Comparison of ENCODE assay signal across 9 cellular contexts in the genomic region with DNA sequence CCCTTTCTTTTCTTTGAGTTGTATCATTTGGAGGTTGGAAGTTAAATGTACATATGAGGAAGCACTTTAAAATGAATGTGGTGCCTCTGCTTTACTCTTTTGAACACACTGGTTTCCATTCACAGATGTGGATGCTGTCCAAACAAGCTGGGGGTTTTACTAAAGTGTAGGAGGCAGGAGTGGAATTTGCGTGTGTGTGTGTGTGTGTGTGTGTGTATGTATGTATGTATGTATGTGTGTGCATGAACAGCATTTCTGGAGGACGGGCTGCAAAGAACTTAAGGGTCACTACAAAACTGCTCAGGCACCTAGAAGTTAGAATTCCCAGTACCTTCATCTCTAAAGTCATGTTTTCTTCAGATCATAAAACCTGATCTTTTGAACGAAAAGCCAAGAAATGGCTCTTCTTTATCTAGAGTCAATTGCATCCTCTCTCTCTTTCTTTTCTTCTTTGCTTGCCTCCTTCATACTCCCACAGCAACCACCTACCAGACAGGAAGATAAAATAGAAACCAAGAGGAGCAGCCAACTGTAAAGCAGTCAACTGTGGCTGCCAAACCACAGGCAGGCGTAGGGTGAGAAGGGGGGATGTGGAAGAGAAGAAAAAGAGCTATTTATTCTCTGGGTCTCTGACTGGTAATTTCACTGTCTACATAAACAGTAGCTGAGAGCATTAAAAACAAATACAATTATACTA.
A peak's percentile ranks its signal among the peaks of the same experiment; 100 is the strongest.
DNase-seq lines count a peak whose midpoint lies in the region; ATAC-seq and TF ChIP-seq lines count a peak whose summit lies in the region.
"Had no signal": no experiment of that assay in that cellular context is flagged by ENCODE, and none has a peak within 500 bp of the region (broad histone marks: within the 10 kb centered on the region; RNA-seq: fewer than 3 reads in every experiment).

No MANE protein-coding gene starts in this region.

- H3K4me3 Mint-ChIP-seq in activated naive CD8-positive, alpha-beta T cell treated with anti-CD3 and anti-CD28 coated beads for 36 hours: peak overlapping the region; percentile 36
- H3K4me3 Mint-ChIP-seq in stimulated activated memory B cell treated with anti-CD40 and anti-IgM and Interleukin-4, amounts not matched to agents 10 μg/mL and 1 μg/mL and 100 μg/mL, for 72 hours: peak overlapping the region; percentile 31

- 2% methylated on average over 4 of the region's 4 CpGs for WGBS in SK-N-SH (ENCODE audit: low lambda C conversion rate)

- H3K27me3 ChIP-seq in SK-N-SH (ENCODE audit: insufficient read depth): no peaks in the 10 kb centered on the region

- H3K9me2 ChIP-seq in SK-N-SH: no peaks in the 10 kb centered on the region

- POLR2A ChIA-PET in HEK293 (lab: Yijun Ruan, JAX): no interaction called here
- POLR2A ChIA-PET in SK-N-SH (lab: Yijun Ruan, JAX): no interaction called here

- H3F3A ChIP-seq in SK-N-SH (replicated peaks; ENCODE audit: insufficient read depth): no peaks in the 10 kb centered on the region

- H3K9me3 ChIP-seq in HEK293 (ENCODE audit: control insufficient read depth, insufficient read depth, low read depth, low read length) (no peaks in the 10 kb centered on the region), SK-N-SH (no peaks in the 10 kb centered on the region)

- H3K4me2 ChIP-seq in SK-N-SH: no peak overlapping the region

- H3K4me3 ChIP-seq in HEK293 (ENCODE audit: low read depth, low read length) (no peak overlapping the region), SK-N-SH (ENCODE audit: low read depth in 2 of 2, low read length in 1 of 2) (no peak overlapping the region)

- no peak for TF ChIP-seq EP300 in SK-N-SH (IDR thresholded peaks at IDR 0.05; ENCODE audit: borderline replicate concordance in 1 of 2, low read depth in 1 of 2, low read length in 1 of 2)

- no peaks in the 10 kb centered on the region for H4K20me1 ChIP-seq in SK-N-SH (ENCODE audit: insufficient read depth)

- no peaks in the 10 kb centered on the region for H3K79me2 ChIP-seq in SK-N-SH (ENCODE audit: insufficient read depth)

- H3K27ac ChIP-seq in HEK293 (ENCODE audit: extremely low read depth, low read depth, low read length) (no peak overlapping the region), SK-N-SH (ENCODE audit: low read depth in 2 of 2, low read length in 1 of 2) (no peak overlapping the region)

- TF ChIP-seq CTCF in HEK293 (tag by site-specific recombination; IDR thresholded peaks at IDR 0.05) (no peak), SK-N-SH (IDR thresholded peaks at IDR 0.05) (no peak)

- H3K36me3 Mint-ChIP-seq in activated naive CD8-positive, alpha-beta T cell treated with anti-CD3 and anti-CD28 coated beads for 36 hours: peaks cover 8% of the 10 kb centered on the region
- H3K36me3 Mint-ChIP-seq in stimulated activated memory B cell treated with anti-CD40 and anti-IgM and Interleukin-4, amounts not matched to agents 10 μg/mL and 1 μg/mL and 100 μg/mL, for 72 hours: no peaks in the 10 kb centered on the region

- peaks cover 60% of the 10 kb centered on the region for H3K4me1 Mint-ChIP-seq in activated naive CD8-positive, alpha-beta T cell treated with anti-CD3 and anti-CD28 coated beads for 36 hours
- H3K4me1 Mint-ChIP-seq in stimulated activated memory B cell treated with anti-CD40 and anti-IgM and Interleukin-4, amounts not matched to agents 10 μg/mL and 1 μg/mL and 100 μg/mL, for 72 hours: peaks cover 40% of the 10 kb centered on the region

- H3K36me3 ChIP-seq in HEK293 (ENCODE audit: control insufficient read depth in 2 of 2, insufficient read depth in 1 of 2, low read length in 2 of 2): no peaks in the 10 kb centered on the region
- H3K36me3 ChIP-seq in SK-N-SH (replicated peaks in 1 of 2; ENCODE audit: control insufficient read depth in 1 of 2, insufficient read depth in 2 of 2, low read length in 1 of 2): no peaks in the 10 kb centered on the region

- no peak overlapping the region for H3K9ac ChIP-seq in SK-N-SH

- H3K4me1 ChIP-seq in HEK293 (ENCODE audit: control insufficient read depth, insufficient read depth, low read length) (no peaks in the 10 kb centered on the region), SK-N-SH (ENCODE audit: control insufficient read depth in 1 of 2, insufficient read depth in 2 of 2, low read depth in 1 of 2, low read length in 1 of 2) (no peaks in the 10 kb centered on the region)

- no peak for TF ChIP-seq RAD21 in SK-N-SH (IDR thresholded peaks at IDR 0.05; ENCODE audit: low read length)

- H3K9me3 Mint-ChIP-seq in activated naive CD8-positive, alpha-beta T cell treated with anti-CD3 and anti-CD28 coated beads for 36 hours: peaks cover 10% of the 10 kb centered on the region
- H3K9me3 Mint-ChIP-seq in stimulated activated memory B cell treated with anti-CD40 and anti-IgM and Interleukin-4, amounts not matched to agents 10 μg/mL and 1 μg/mL and 100 μg/mL, for 72 hours: no peaks in the 10 kb centered on the region

- peak overlapping the region; percentile 74 for H3K27ac Mint-ChIP-seq in activated naive CD8-positive, alpha-beta T cell treated with anti-CD3 and anti-CD28 coated beads for 36 hours
- peak overlapping the region; percentile 47 for H3K27ac Mint-ChIP-seq in stimulated activated memory B cell treated with anti-CD40 and anti-IgM and Interleukin-4, amounts not matched to agents 10 μg/mL and 1 μg/mL and 100 μg/mL, for 72 hours

- DNase-seq in NCI-H1092 (lab: John Stamatoyannopoulos, UW) (peak; percentile 30), SIG-M5 (lab: John Stamatoyannopoulos, UW) (no peak), amygdala (lab: John Stamatoyannopoulos, UW) (no peak), SK-N-SH (no peak)
- DNase-seq in activated naive CD8-positive, alpha-beta T cell treated with anti-CD3 and anti-CD28 coated beads for 36 hours: peak; percentile 47
- DNase-seq: IMR-90 had no signal

- CTCF ChIA-PET in HEK293 (lab: Yijun Ruan, JAX) (no interaction called here), SK-N-SH (lab: Yijun Ruan, JAX) (no interaction called here)

- peak; percentile 99 for ATAC-seq in GM18517 (IDR thresholded peaks at IDR 0.05; ENCODE audit: unreplicated experiment)
- ATAC-seq in stimulated activated memory B cell treated with anti-CD40 and anti-IgM and Interleukin-4, amounts not matched to agents 10 μg/mL and 1 μg/mL and 100 μg/mL, for 72 hours: peak; percentile 91

- no peak overlapping the region for H2AFZ ChIP-seq in SK-N-SH (ENCODE audit: low read depth)

- no peaks in the 10 kb centered on the region for H3K27me3 Mint-ChIP-seq in activated naive CD8-positive, alpha-beta T cell treated with anti-CD3 and anti-CD28 coated beads for 36 hours
- H3K27me3 Mint-ChIP-seq in stimulated activated memory B cell treated with anti-CD40 and anti-IgM and Interleukin-4, amounts not matched to agents 10 μg/mL and 1 μg/mL and 100 μg/mL, for 72 hours: no peaks in the 10 kb centered on the region

TF ChIP-seq in HEK293, 187 proteins besides CTCF, POLR2A, EP300 and RAD21 (continues in another document):
- TF ChIP-seq ZSCAN4 (tag by site-specific recombination; IDR thresholded peaks at IDR 0.05) (0 out of 2 replicates have a peak, but pooled peaks have one; percentile 12), ZNF423 (tag by site-specific recombination; IDR thresholded peaks at IDR 0.05) (no peak), ZFHX2 (tag by site-specific recombination; conservative IDR thresholded peaks at IDR 0.05) (peak; percentile 91), ZNF704 (tag by site-specific recombination; IDR thresholded peaks at IDR 0.05) (no peak), ZNF112 (tag by site-specific recombination; IDR thresholded peaks at IDR 0.05) (no peak)

TF ChIP-seq in SK-N-SH, 30 proteins besides CTCF, POLR2A, EP300 and RAD21 (continues in another document):
- TF ChIP-seq SIN3A (IDR thresholded peaks at IDR 0.05; ENCODE audit: borderline replicate concordance, low read depth, low read length) (no peak), NRF1 (IDR thresholded peaks at IDR 0.05; ENCODE audit: low read depth, low read length) (no peak), EZH2phosphoT487 (IDR thresholded peaks at IDR 0.05; ENCODE audit: borderline replicate concordance, low read depth) (no peak), TCF12 (IDR thresholded peaks at IDR 0.05) (no peak), FOXM1 (IDR thresholded peaks at IDR 0.05; ENCODE audit: low read depth) (no peak), GABPA (IDR thresholded peaks at IDR 0.05; ENCODE audit: low read depth) (no peak), POLR2AphosphoS5 (IDR thresholded peaks at IDR 0.05; ENCODE audit: low read depth, low read length) (no peak), CHD2 (IDR thresholded peaks at IDR 0.05; ENCODE audit: low read length, partially characterized antibody) (no peak), SMC3 (IDR thresholded peaks at IDR 0.05; ENCODE audit: low read depth, low read length) (no peak), MXI1 (IDR thresholded peaks at IDR 0.05; ENCODE audit: low read depth, low read length) (no peak), JUND (IDR thresholded peaks at IDR 0.05) (no peak), TAF1 (IDR thresholded peaks at IDR 0.05; ENCODE audit: borderline replicate concordance, low read depth, low read length) (no peak), MEF2A (IDR thresholded peaks at IDR 0.05; ENCODE audit: borderline replicate concordance, low read depth) (no peak), YY1 (IDR thresholded peaks at IDR 0.05; ENCODE audit: low read depth) (no peak), RXRA (IDR thresholded peaks at IDR 0.05; ENCODE audit: borderline replicate concordance, low read depth) (no peak), RFX5 (IDR thresholded peaks at IDR 0.05; ENCODE audit: low read length) (no peak)

Comparison
In these comparisons a context has a peak if more than half of its experiments do, and no peak if none do; other contexts are left out.
1. DNase-seq: peak in NCI-H1092 (single experiment) and activated naive CD8-positive, alpha-beta T cell treated with anti-CD3 and anti-CD28 coated beads for 36 hours (single experiment); none in SIG-M5 (single experiment), amygdala (0 of 56) and SK-N-SH (single experiment).